Comparison of ENCODE assay signal across 8 cellular contexts in genomic region chr5:123511290-123511647, GRCh38. TPM values are rescaled to one million over a fixed set of nuclear protein-coding genes. Genes with fewer than 3 reads are reported as not detected.
DNase-seq lines count a peak whose midpoint lies in the region; ATAC-seq, FAIRE-seq and TF ChIP-seq lines count a peak whose summit lies in the region.

No MANE protein-coding gene starts in this region.

- H3K9me1 ChIP-seq in keratinocyte (ENCODE audit: control insufficient read depth, extremely low read depth, insufficient read depth, low read length): no peaks in the 10 kb centered on the region

- peaks cover 36% of the 10 kb centered on the region for H3K79me2 ChIP-seq in keratinocyte (ENCODE audit: control insufficient read depth, insufficient read depth, low read length)

- H3K36me3 ChIP-seq in keratinocyte (ENCODE audit: control insufficient read depth in 2 of 2, extremely low read depth in 1 of 2, insufficient read depth in 2 of 2, low read length in 2 of 2): no peaks in the 10 kb centered on the region
- H3K36me3 ChIP-seq in thyroid gland: no peaks in the 10 kb centered on the region

- dilution Hi-C loops in keratinocyte (cut with MboI; ENCODE audit: extremely low pct_ligation_motif_present, low sequenced_read_pairs): no loop called here

- TF ChIP-seq CTCF in keratinocyte (optimal IDR thresholded peaks at IDR 0.05 in 1 of 3, IDR thresholded peaks at IDR 0.05 in 1 of 3, conservative IDR thresholded peaks at IDR 0.05 in 1 of 3; ENCODE audit: extremely low read depth in 1 of 3, insufficient read depth in 2 of 3, low read length in 3 of 3) (no peak), thyroid gland (IDR thresholded peaks at IDR 0.05) (no peak)

- ATAC-seq in activated CD4-positive, alpha-beta T cell treated with anti-CD3 and anti-CD28 coated beads for 36 hours: no peak
- ATAC-seq in activated naive CD8-positive, alpha-beta T cell treated with anti-CD3 and anti-CD28 coated beads, Interleukin-2, amount 50 U/mL, for 24 hours: no peak

- H2AFZ ChIP-seq in keratinocyte (ENCODE audit: control insufficient read depth, low read length): peak overlapping the region; percentile 91

- intact Hi-C loops in activated CD4-positive, alpha-beta T cell treated with anti-CD3 and anti-CD28 coated beads for 36 hours (cut with DNase I, micrococcal nuclease): loop anchor here (5.0 to 10.0 kb wide), 3 partner anchors 36 to 1549 kb away; partner anchors contain the start of genes SRFBP1 (in 2 of the 2) and SNX24 (in 1 of the 2)
- intact Hi-C loops in thyroid gland (cut with DNase I): loop anchor here (10.0 kb wide), 1 partner anchor 86 kb away; the partner anchor contains the start of gene CEP120

- 82 to 84% methylated on average over 3 of the region's 3 CpGs for WGBS in thyroid gland, 2 donors

- H3K27me3 ChIP-seq in keratinocyte (ENCODE audit: control insufficient read depth, extremely low read depth, insufficient read depth, low read length) (no peaks in the 10 kb centered on the region), thyroid gland (no peaks in the 10 kb centered on the region)

- H3K27ac Mint-ChIP-seq in activated CD4-positive, alpha-beta T cell treated with anti-CD3 and anti-CD28 coated beads for 36 hours: peak overlapping the region; percentile 97
- peak overlapping the region; percentile 98 for H3K27ac Mint-ChIP-seq in activated naive CD8-positive, alpha-beta T cell treated with anti-CD3 and anti-CD28 coated beads, Interleukin-2, amount 50 U/mL, for 24 hours

- DNase-seq in activated CD4-positive, alpha-beta T cell treated with anti-CD3 and anti-CD28 coated beads for 36 hours: no peak
- DNase-seq in activated CD4-positive, alpha-beta T cell treated with anti-CD3 and anti-CD28 coated beads for 48 hours: no peak
- DNase-seq in activated naive CD8-positive, alpha-beta T cell treated with anti-CD3 and anti-CD28 coated beads, Interleukin-2, amount 50 U/mL, for 24 hours: no peak
- peak; percentile 15 for DNase-seq in keratinocyte (ENCODE audit: low read depth, low spot score)
- no peak for DNase-seq in thyroid gland
- DNase-seq in NCI-H82 treated with DMSO at 0.1 percent for 48 hours (lab: John Stamatoyannopoulos, UW; ENCODE audit: unreplicated experiment): no peak
- DNase-seq in cerebellar nuclear complex (lab: John Stamatoyannopoulos, UW): no peak
- no peak for DNase-seq in cortex of kidney (lab: John Stamatoyannopoulos, UW)

- no peaks in the 10 kb centered on the region for H3K9me3 Mint-ChIP-seq in activated CD4-positive, alpha-beta T cell treated with anti-CD3 and anti-CD28 coated beads for 36 hours (ENCODE audit: low read depth)
- H3K9me3 Mint-ChIP-seq in activated naive CD8-positive, alpha-beta T cell treated with anti-CD3 and anti-CD28 coated beads, Interleukin-2, amount 50 U/mL, for 24 hours: no peaks in the 10 kb centered on the region

- CTCF ChIA-PET in activated CD4-positive, alpha-beta T cell treated with anti-CD3 and anti-CD28 coated beads for 36 hours (lab: Charles Lee): interaction anchor here (0.6 to 2.9 kb wide), 4 partner anchors 10 to 1050 kb away, joined by 3 to 16 read pairs (median 4); partner anchors contain the start of gene CEP120

- peak overlapping the region; percentile 92 for H3K4me3 Mint-ChIP-seq in activated CD4-positive, alpha-beta T cell treated with anti-CD3 and anti-CD28 coated beads for 36 hours
- peak overlapping the region; percentile 87 for H3K4me3 Mint-ChIP-seq in activated naive CD8-positive, alpha-beta T cell treated with anti-CD3 and anti-CD28 coated beads, Interleukin-2, amount 50 U/mL, for 24 hours

- H3K9ac ChIP-seq in keratinocyte (ENCODE audit: control insufficient read depth, extremely low read depth, insufficient read depth, low read length): peak overlapping the region; percentile 86

- H3K4me3 ChIP-seq in keratinocyte (ENCODE audit: control insufficient read depth in 2 of 3, extremely low read depth in 1 of 3, insufficient read depth in 2 of 3, low read depth in 1 of 3, low read length in 3 of 3) (peak overlapping the region; percentile 24 to 75 (median 58)), thyroid gland (replicated peaks in 1 of 3) (peak overlapping the region in 1 of 3 donors; percentile 83)

- POLR2A ChIA-PET in activated CD4-positive, alpha-beta T cell treated with anti-CD3 and anti-CD28 coated beads for 36 hours (lab: Charles Lee): interaction anchor here (0.7 to 4.0 kb wide), 4 partner anchors 10 to 88 kb away, joined by 3 to 55 read pairs (median 5); partner anchors contain the start of gene CEP120

- H3K27me3 Mint-ChIP-seq in activated CD4-positive, alpha-beta T cell treated with anti-CD3 and anti-CD28 coated beads for 36 hours: peaks cover 5% of the 10 kb centered on the region
- H3K27me3 Mint-ChIP-seq in activated naive CD8-positive, alpha-beta T cell treated with anti-CD3 and anti-CD28 coated beads, Interleukin-2, amount 50 U/mL, for 24 hours: peaks cover 3% of the 10 kb centered on the region

- no peaks in the 10 kb centered on the region for H3K36me3 Mint-ChIP-seq in activated CD4-positive, alpha-beta T cell treated with anti-CD3 and anti-CD28 coated beads for 36 hours (ENCODE audit: low read depth)
- H3K36me3 Mint-ChIP-seq in activated naive CD8-positive, alpha-beta T cell treated with anti-CD3 and anti-CD28 coated beads, Interleukin-2, amount 50 U/mL, for 24 hours (ENCODE audit: low read depth): peaks cover 7% of the 10 kb centered on the region

- H3K27ac ChIP-seq in keratinocyte (ENCODE audit: control insufficient read depth, insufficient read depth, low read length) (peak overlapping the region; percentile 89), thyroid gland (peak overlapping the region; percentile 69 to 91 (median 85))

- FAIRE-seq in keratinocyte (lab: Jason Lieb, UNC): no peak

- peak overlapping the region; percentile 87 for H3K4me2 ChIP-seq in keratinocyte (ENCODE audit: control insufficient read depth, extremely low read depth, insufficient read depth, low read depth, low read length)

- H3K4me1 Mint-ChIP-seq in activated CD4-positive, alpha-beta T cell treated with anti-CD3 and anti-CD28 coated beads for 36 hours: peaks cover 40% of the 10 kb centered on the region
- H3K4me1 Mint-ChIP-seq in activated naive CD8-positive, alpha-beta T cell treated with anti-CD3 and anti-CD28 coated beads, Interleukin-2, amount 50 U/mL, for 24 hours: peaks cover 41% of the 10 kb centered on the region

- H3K9me3 ChIP-seq in keratinocyte (ENCODE audit: control insufficient read depth, low read depth, low read length): no peaks in the 10 kb centered on the region
- no peaks in the 10 kb centered on the region for H3K9me3 ChIP-seq in thyroid gland

- no peak for TF ChIP-seq POLR2A in thyroid gland (IDR thresholded peaks at IDR 0.05)

- no peaks in the 10 kb centered on the region for H4K20me1 ChIP-seq in keratinocyte (ENCODE audit: control insufficient read depth, extremely low read depth, insufficient read depth, low read length)

- H3K4me1 ChIP-seq in keratinocyte (ENCODE audit: control insufficient read depth, extremely low read depth, insufficient read depth, low read length): peaks cover 20% of the 10 kb centered on the region
- H3K4me1 ChIP-seq in thyroid gland: peaks cover 6 to 8% of the 10 kb centered on the region in 2 donors

RNA-seq across cellular contexts. Expression of gene CSNK1G3, which starts 0.7 kb away (rescaled TPM):
- total RNA-seq in activated CD4-positive, alpha-beta T cell treated with anti-CD3 and anti-CD28 coated beads for 36 hours: 10 to 100 TPM; 30.6 to 31.5 TPM
- 18.3 to 34.0 TPM (median 22.2 TPM) in 3 replicates for polyA plus RNA-seq in keratinocyte
- 54.2 TPM for polyA plus RNA-seq in keratinocyte (2011; ENCODE audit: low read depth)
- 17.8 and 33.8 TPM in 2 replicates for polyA plus RNA-seq in keratinocyte (2011; cell fraction: cytosol; rRNA removed)
- 20.2 and 24.0 TPM in 2 replicates for polyA plus RNA-seq in keratinocyte (2011; cell fraction: nucleus; rRNA removed)
- polyA plus RNA-seq in keratinocyte (2012; ENCODE audit: low replicate concordance): 19.3 and 23.2 TPM in 2 replicates
- polyA minus RNA-seq in keratinocyte: 6.5 to 48.5 TPM (median 19.2 TPM) in 3 replicates
- 61.4 TPM for polyA minus RNA-seq in keratinocyte (2011; cell fraction: cytosol; rRNA and poly(A)+ RNA removed)
- 21.7 and 39.4 TPM in 2 replicates for polyA minus RNA-seq in keratinocyte (2011; cell fraction: nucleus; rRNA and poly(A)+ RNA removed)
- total RNA-seq in thyroid gland: 10 to 100 TPM; 43.5 to 60.0 (median 53.2) TPM
